Comparison of ENCODE assay signal across 13 cellular contexts in the genomic region with DNA sequence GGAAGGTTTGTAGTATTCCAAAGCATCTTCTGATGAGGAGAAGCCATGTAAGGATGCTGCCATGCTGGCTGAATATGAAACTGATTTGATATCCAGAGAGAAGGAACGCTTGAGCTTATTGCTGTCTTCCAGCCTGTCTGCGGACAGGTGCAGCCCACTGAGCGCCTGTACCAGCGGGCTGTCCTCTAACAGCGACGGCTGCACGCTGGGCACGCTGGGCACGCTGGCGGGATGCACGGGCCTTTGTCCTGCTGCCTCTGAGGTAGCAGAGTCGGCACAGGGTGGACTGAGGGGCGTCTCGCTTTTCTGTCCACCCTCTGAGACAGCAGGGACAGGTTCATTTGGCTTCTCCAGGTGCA.
DNase-seq lines count a peak whose midpoint lies in the region; ATAC-seq and TF ChIP-seq lines count a peak whose summit lies in the region.
"Had no signal": no experiment of that assay in that cellular context is flagged by ENCODE, and none has a peak within 500 bp of the region (broad histone marks: within the 10 kb centered on the region; RNA-seq: fewer than 3 reads in every experiment).

No MANE protein-coding gene starts in this region.

- H3K27me3 Mint-ChIP-seq in activated CD4-positive, alpha-beta T cell treated with anti-CD3 and anti-CD28 coated beads, Interleukin-2, amount 10 ng/mL, durations not matched to agents 24 days and 14 days = no peaks in the 10 kb centered on the region
- H3K27me3 Mint-ChIP-seq in CD4-positive, alpha-beta T cell = no peaks in the 10 kb centered on the region
- no peaks in the 10 kb centered on the region for H3K27me3 Mint-ChIP-seq in activated T-helper 2 cell treated with anti-CD3 and anti-CD28 coated beads, Interferon-gamma antibody, Interleukin-2, Interleukin-4, amounts not matched to agents 10 μg/mL and 5 μg/mL and 100 μg/mL, durations not matched to agents 14 hours and 24 hours and 36 hours (ENCODE audit: low read depth)

- H3K4me1 ChIP-seq in right lobe of liver (no peaks in the 10 kb centered on the region), spleen (peaks cover 0 to 42% (median 13%) of the 10 kb centered on the region in 6 donors)

- H3K36me3 ChIP-seq in right lobe of liver = peaks cover 0 to 61% (median 17%) of the 10 kb centered on the region in 4 donors
- peaks cover 7 to 63% (median 25%) of the 10 kb centered on the region in 6 donors for H3K36me3 ChIP-seq in spleen

- TF ChIP-seq CTCF in CD4-positive, alpha-beta T cell (IDR thresholded peaks at IDR 0.05) = no peak
- no peak for TF ChIP-seq CTCF in right lobe of liver (IDR thresholded peaks at IDR 0.05)
- no peak for TF ChIP-seq CTCF in spleen (IDR thresholded peaks at IDR 0.05 in 8 of 11, conservative IDR thresholded peaks at IDR 0.05 in 3 of 11)

- POLR2A ChIA-PET in CD4-positive, alpha-beta T cell (lab: Charles Lee) = interaction anchor here (1.5 to 6.4 kb wide), 4 partner anchors 11 to 84 kb away, joined by 3 to 66 read pairs (median 14); no protein-coding TSS in a partner anchor

- H3K9me3 Mint-ChIP-seq in activated CD4-positive, alpha-beta T cell treated with anti-CD3 and anti-CD28 coated beads, Interleukin-2, amount 10 ng/mL, durations not matched to agents 24 days and 14 days = no peaks in the 10 kb centered on the region
- H3K9me3 Mint-ChIP-seq in CD4-positive, alpha-beta T cell = no peaks in the 10 kb centered on the region
- no peaks in the 10 kb centered on the region for H3K9me3 Mint-ChIP-seq in activated T-helper 2 cell treated with anti-CD3 and anti-CD28 coated beads, Interferon-gamma antibody, Interleukin-2, Interleukin-4, amounts not matched to agents 10 μg/mL and 5 μg/mL and 100 μg/mL, durations not matched to agents 14 hours and 24 hours and 36 hours

- no peak for ATAC-seq in CD4-positive, alpha-beta T cell (ENCODE audit: poor library complexity)
- ATAC-seq in right lobe of liver (peak in 3 of 4 donors; percentile 7 to 41 (median 13)), HG03354 (IDR thresholded peaks at IDR 0.05; ENCODE audit: poor library complexity, severe bottlenecking, unreplicated experiment) (no peak)

- H3K36me3 Mint-ChIP-seq in activated CD4-positive, alpha-beta T cell treated with anti-CD3 and anti-CD28 coated beads, Interleukin-2, amount 10 ng/mL, durations not matched to agents 24 days and 14 days (ENCODE audit: low read depth) = peaks cover 60% of the 10 kb centered on the region
- H3K36me3 Mint-ChIP-seq in CD4-positive, alpha-beta T cell (ENCODE audit: low read depth) = peaks cover 84% of the 10 kb centered on the region
- peaks cover 77% of the 10 kb centered on the region for H3K36me3 Mint-ChIP-seq in activated T-helper 2 cell treated with anti-CD3 and anti-CD28 coated beads, Interferon-gamma antibody, Interleukin-2, Interleukin-4, amounts not matched to agents 10 μg/mL and 5 μg/mL and 100 μg/mL, durations not matched to agents 14 hours and 24 hours and 36 hours (ENCODE audit: low read depth)

- H3K4me3 ChIP-seq in right lobe of liver = no peak overlapping the region
- H3K4me3 ChIP-seq in spleen = no peak overlapping the region
- H3K4me3 ChIP-seq: MG63 had no signal

- 93% methylated on average over 9 of the region's 14 CpGs for WGBS in right lobe of liver (ENCODE audit: insufficient coverage, low coverage, low lambda C conversion rate, missing lambda C conversion rate)
- WGBS in spleen, 5 donors = 93 to 98% (median 98%) methylated on average over 14 of the region's 14 CpGs

- no peak overlapping the region for H3K27ac ChIP-seq in CD4-positive, alpha-beta T cell (ENCODE audit: low read depth, low read length)
- H3K27ac ChIP-seq in right lobe of liver = no peak overlapping the region
- no peak overlapping the region for H3K27ac ChIP-seq in spleen

- DNase-seq in activated CD4-positive, alpha-beta T cell treated with anti-CD3 and anti-CD28 coated beads, Interleukin-2, amount 10 ng/mL, durations not matched to agents 24 days and 14 days = peak; percentile 56
- DNase-seq in activated CD4-positive, alpha-beta T cell treated with anti-CD3 and anti-CD28 coated beads for 4 hours = no peak
- no peak for DNase-seq in CD4-positive, alpha-beta T cell
- no peak for DNase-seq in activated T-helper 2 cell treated with anti-CD3 and anti-CD28 coated beads, Interferon-gamma antibody, Interleukin-2, Interleukin-4, amounts not matched to agents 10 μg/mL and 5 μg/mL and 100 μg/mL, durations not matched to agents 14 hours and 24 hours and 36 hours (ENCODE audit: low spot score)
- DNase-seq in right lobe of liver (no peak), spleen (no peak), HUDEP-2 (lab: John Stamatoyannopoulos, UW; ENCODE audit: unreplicated experiment in 76 of 76) (no peak)
- DNase-seq: Calu3, MG63, NCI-H1694 treated with DMSO at 0.1 percent for 48 hours, NCI-H446 treated with DMSO at 0.1 percent for 48 hours, NCI-H774 had no signal

- no peaks in the 10 kb centered on the region for H3K9me3 ChIP-seq in CD4-positive, alpha-beta T cell (ENCODE audit: control insufficient read depth, low read length)
- H3K9me3 ChIP-seq in right lobe of liver (no peaks in the 10 kb centered on the region), spleen (no peaks in the 10 kb centered on the region)
- H3K9me3 ChIP-seq: MG63 had no signal

- peaks cover 65% of the 10 kb centered on the region for H3K4me1 Mint-ChIP-seq in activated CD4-positive, alpha-beta T cell treated with anti-CD3 and anti-CD28 coated beads, Interleukin-2, amount 10 ng/mL, durations not matched to agents 24 days and 14 days
- H3K4me1 Mint-ChIP-seq in CD4-positive, alpha-beta T cell (ENCODE audit: low read depth) = peaks cover 59% of the 10 kb centered on the region
- H3K4me1 Mint-ChIP-seq in activated T-helper 2 cell treated with anti-CD3 and anti-CD28 coated beads, Interferon-gamma antibody, Interleukin-2, Interleukin-4, amounts not matched to agents 10 μg/mL and 5 μg/mL and 100 μg/mL, durations not matched to agents 14 hours and 24 hours and 36 hours (ENCODE audit: low read depth) = peaks cover 78% of the 10 kb centered on the region

- TF ChIP-seq POLR2A in right lobe of liver (IDR thresholded peaks at IDR 0.05) = no peak
- TF ChIP-seq POLR2A in spleen (IDR thresholded peaks at IDR 0.05) = no peak

- peak overlapping the region; percentile 87 for H3K27ac Mint-ChIP-seq in activated CD4-positive, alpha-beta T cell treated with anti-CD3 and anti-CD28 coated beads, Interleukin-2, amount 10 ng/mL, durations not matched to agents 24 days and 14 days
- peak overlapping the region; percentile 93 for H3K27ac Mint-ChIP-seq in CD4-positive, alpha-beta T cell
- peak overlapping the region; percentile 57 for H3K27ac Mint-ChIP-seq in activated T-helper 2 cell treated with anti-CD3 and anti-CD28 coated beads, Interferon-gamma antibody, Interleukin-2, Interleukin-4, amounts not matched to agents 10 μg/mL and 5 μg/mL and 100 μg/mL, durations not matched to agents 14 hours and 24 hours and 36 hours

- no peak overlapping the region for H3K4me3 Mint-ChIP-seq in activated CD4-positive, alpha-beta T cell treated with anti-CD3 and anti-CD28 coated beads, Interleukin-2, amount 10 ng/mL, durations not matched to agents 24 days and 14 days
- no peak overlapping the region for H3K4me3 Mint-ChIP-seq in CD4-positive, alpha-beta T cell
- no peak overlapping the region for H3K4me3 Mint-ChIP-seq in activated T-helper 2 cell treated with anti-CD3 and anti-CD28 coated beads, Interferon-gamma antibody, Interleukin-2, Interleukin-4, amounts not matched to agents 10 μg/mL and 5 μg/mL and 100 μg/mL, durations not matched to agents 14 hours and 24 hours and 36 hours (ENCODE audit: low read depth)

- intact Hi-C loops in activated CD4-positive, alpha-beta T cell treated with anti-CD3 and anti-CD28 coated beads, Interleukin-2, amount 10 ng/mL, durations not matched to agents 24 days and 14 days (cut with micrococcal nuclease) = loop anchor here (5.0 kb wide), 1 partner anchor 135 kb away; a partner anchor contains a TSS
- intact Hi-C loops in CD4-positive, alpha-beta T cell (cut with DNase I, micrococcal nuclease) = loop anchor here in 1 of 2 experiments (5.0 kb wide), 1 partner anchor 35 kb away; no protein-coding TSS in a partner anchor
- intact Hi-C loops in activated T-helper 2 cell treated with anti-CD3 and anti-CD28 coated beads, Interferon-gamma antibody, Interleukin-2, Interleukin-4, amounts not matched to agents 10 μg/mL and 5 μg/mL and 100 μg/mL, durations not matched to agents 14 hours and 24 hours and 36 hours (cut with micrococcal nuclease) = no loop called here
- intact Hi-C loops in right lobe of liver (cut with DNase I) (no loop called here), spleen (cut with DNase I; ENCODE audit: low total_unique reads) (no loop called here)

- CTCF ChIA-PET in CD4-positive, alpha-beta T cell (lab: Charles Lee) = interaction anchor here (0.6 to 1.1 kb wide), 3 partner anchors 29 to 260 kb away, joined by 3 read pairs; no protein-coding TSS in a partner anchor

- H3K27me3 ChIP-seq in CD4-positive, alpha-beta T cell (ENCODE audit: control insufficient read depth, insufficient read depth, low read length) = no peaks in the 10 kb centered on the region
- no peaks in the 10 kb centered on the region for H3K27me3 ChIP-seq in right lobe of liver
- no peaks in the 10 kb centered on the region for H3K27me3 ChIP-seq in spleen (replicated peaks in 1 of 7)
- H3K27me3 ChIP-seq: MG63 had no signal

Comparison
In these comparisons a context has a peak if more than half of its experiments do, and no peak if none do; other contexts are left out.
1. ATAC-seq: peak in right lobe of liver (3 of 4); none in CD4-positive, alpha-beta T cell (single experiment) and HG03354 (single experiment).
2. Peak in every context shown above with its lines, with median percentiles within 50 percentile points of each other: H3K27ac Mint-ChIP-seq.